Comparison of ENCODE assay signal across 9 cellular contexts in the genomic region with DNA sequence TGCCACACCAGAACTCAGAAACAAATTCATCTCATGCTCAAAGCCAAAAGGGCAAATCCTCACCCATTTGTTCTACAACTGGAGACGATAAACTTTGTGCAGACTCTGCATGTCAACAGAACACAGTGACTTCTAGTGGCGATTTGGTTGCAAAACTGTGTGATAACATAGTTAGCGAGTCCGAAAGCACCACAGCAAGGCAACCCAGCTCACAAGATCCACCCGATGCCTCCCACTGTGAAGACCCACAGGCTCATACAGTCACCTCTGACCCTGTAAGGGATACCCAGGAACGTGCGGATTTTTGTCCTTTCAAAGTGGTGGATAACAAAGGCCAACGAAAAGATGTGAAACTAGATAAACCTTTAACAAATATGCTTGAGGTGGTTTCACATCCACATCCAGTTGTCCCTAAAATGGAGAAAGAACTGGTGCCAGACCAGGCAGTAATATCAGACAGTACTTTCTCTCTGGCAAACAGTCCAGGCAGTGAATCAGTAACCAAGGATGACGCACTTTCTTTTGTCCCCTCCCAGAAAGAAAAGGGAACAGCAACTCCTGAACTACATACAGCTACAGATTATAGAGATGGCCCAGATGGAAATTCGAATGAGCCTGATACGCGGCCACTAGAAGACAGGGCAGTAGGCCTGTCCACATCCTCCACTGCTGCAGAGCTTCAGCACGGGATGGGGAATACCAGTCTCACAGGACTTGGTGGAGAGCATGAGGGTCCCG.
DNase-seq lines count a peak whose midpoint lies in the region; ATAC-seq and TF ChIP-seq lines count a peak whose summit lies in the region.
"Had no signal": no experiment of that assay in that cellular context is flagged by ENCODE, and none has a peak within 500 bp of the region (broad histone marks: within the 10 kb centered on the region; RNA-seq: fewer than 3 reads in every experiment).

No MANE protein-coding gene starts in this region.

- H3K4me1 Mint-ChIP-seq in IgD-negative memory B cell = peaks cover 51 to 58% (median 56%) of the 10 kb centered on the region in 3 donors
- peaks cover 57% of the 10 kb centered on the region for H3K4me1 Mint-ChIP-seq in central memory CD8-positive, alpha-beta T cell

- peak overlapping the region; percentile 82 for H3K27ac ChIP-seq in 22Rv1

- H3K4me3 Mint-ChIP-seq in IgD-negative memory B cell = peak overlapping the region in 3 of 4 donors; percentile 56 to 94 (median 85)
- peak overlapping the region; percentile 93 for H3K4me3 Mint-ChIP-seq in central memory CD8-positive, alpha-beta T cell

- ATAC-seq in central memory CD8-positive, alpha-beta T cell (replicated peaks; ENCODE audit: extremely low read depth, poor library complexity, severe bottlenecking) = no peak
- no peak for ATAC-seq in HG02642 (IDR thresholded peaks at IDR 0.05; ENCODE audit: poor library complexity, unreplicated experiment)

- peak overlapping the region; percentile 91 to 97 (median 94) for H3K27ac Mint-ChIP-seq in IgD-negative memory B cell
- peak overlapping the region; percentile 99 for H3K27ac Mint-ChIP-seq in central memory CD8-positive, alpha-beta T cell (ENCODE audit: low read depth)

- TF ChIP-seq CTCF in 22Rv1 (IDR thresholded peaks at IDR 0.05) (peak; percentile 58), GM13976 (IDR thresholded peaks at IDR 0.05; ENCODE audit: borderline replicate concordance, control extremely low read depth, extremely low read depth, insufficient read depth, missing control alignments) (no peak)

- peaks cover 5% of the 10 kb centered on the region for H3K36me3 ChIP-seq in mucosa of stomach (ENCODE audit: control insufficient read depth, insufficient read depth, low read length)

- peak overlapping the region; percentile 89 for H3K4me3 ChIP-seq in mucosa of stomach (ENCODE audit: low read length)

- peaks cover 4% of the 10 kb centered on the region for H3K36me3 Mint-ChIP-seq in IgD-negative memory B cell
- peaks cover 44% of the 10 kb centered on the region for H3K36me3 Mint-ChIP-seq in central memory CD8-positive, alpha-beta T cell (ENCODE audit: insufficient read depth)

- peaks cover 10% of the 10 kb centered on the region for H3K4me1 ChIP-seq in mucosa of stomach (ENCODE audit: control insufficient read depth, insufficient read depth, low read length)

- no peaks in the 10 kb centered on the region for H3K9me3 Mint-ChIP-seq in IgD-negative memory B cell
- no peaks in the 10 kb centered on the region for H3K9me3 Mint-ChIP-seq in central memory CD8-positive, alpha-beta T cell

- H3K27me3 ChIP-seq in mucosa of stomach (ENCODE audit: control insufficient read depth, insufficient read depth, low read length) = no peaks in the 10 kb centered on the region

- no peak for DNase-seq in central memory CD8-positive, alpha-beta T cell (ENCODE audit: low spot score in 2 of 2)
- DNase-seq in NCI-H526 treated with DMSO at 0.1 percent for 48 hours (lab: John Stamatoyannopoulos, UW) (no peak), NCI-H1930 (lab: John Stamatoyannopoulos, UW) (no peak), GM13976 (ENCODE audit: low spot score) (no peak)
- DNase-seq: DND-41 had no signal

- in situ Hi-C loops in GM13976 (cut with MboI; ENCODE audit: low sequenced_read_pairs, unreplicated experiment) = no loop called here

- H3K9ac ChIP-seq in mucosa of stomach (ENCODE audit: low read length) = peak overlapping the region; percentile 83

- H3K27me3 Mint-ChIP-seq in IgD-negative memory B cell = peaks cover 1% of the 10 kb centered on the region
- no peaks in the 10 kb centered on the region for H3K27me3 Mint-ChIP-seq in central memory CD8-positive, alpha-beta T cell

- H3K9me3 ChIP-seq in mucosa of stomach (ENCODE audit: control insufficient read depth, low read length) = no peaks in the 10 kb centered on the region
